In the genomic region with DNA sequence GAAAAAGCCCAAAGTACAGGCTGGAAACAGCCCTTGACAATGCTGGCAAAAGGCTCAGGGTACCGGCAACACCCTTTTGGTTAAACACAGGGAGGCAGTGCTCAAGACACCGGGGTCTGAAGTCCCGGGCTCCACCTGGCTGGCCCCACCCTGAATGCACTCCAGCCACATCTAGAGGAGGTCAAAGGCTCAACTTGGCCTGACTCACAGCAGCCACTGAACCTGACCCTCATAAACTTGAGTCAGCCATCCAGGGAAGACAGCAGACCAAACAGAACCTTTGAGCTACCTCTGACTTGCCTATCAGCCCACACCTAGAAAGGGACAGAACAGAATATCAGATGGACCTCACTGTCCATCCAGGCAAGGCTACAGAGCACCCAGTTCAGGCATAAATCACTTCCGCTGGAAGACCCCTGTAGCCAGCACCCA, we compare ENCODE assay signal across 1 cellular context.
TF ChIP-seq lines count a peak whose summit lies in the region.

No MANE protein-coding gene starts in this region.

TF ChIP-seq in GM12878, 131 proteins besides CTCF, POLR2A, EP300 and RAD21:
- TF ChIP-seq BRCA1 (IDR thresholded peaks at IDR 0.05; ENCODE audit: low read depth, low read length) (no peak), POLR2AphosphoS5 (IDR thresholded peaks at IDR 0.05; ENCODE audit: low read length) (peak; percentile 14)
